In genomic region chr4:126475730-126476129, GRCh38 we compare ENCODE assay signal across 24 cellular contexts.
DNase-seq lines count a peak whose midpoint lies in the region; ATAC-seq, FAIRE-seq and TF ChIP-seq lines count a peak whose summit lies in the region.
"Had no signal": no experiment of that assay in that cellular context is flagged by ENCODE, and none has a peak within 500 bp of the region (broad histone marks: within the 10 kb centered on the region; RNA-seq: fewer than 3 reads in every experiment).

No MANE protein-coding gene starts in this region.

- H2BK5ac ChIP-seq in trophoblast cell (ENCODE audit: low read depth, low read length, poor library complexity) = no peak overlapping the region

- no peak for TF ChIP-seq RAD21 in K562 (CRISPR knock-in tag; conservative IDR thresholded peaks at IDR 0.05 in 1 of 2, IDR thresholded peaks at IDR 0.05 in 1 of 2)

- H3K9ac ChIP-seq in K562 (ENCODE audit: insufficient read depth in 1 of 2, low read depth in 2 of 2, low read length in 2 of 2) = no peak overlapping the region
- H3K9ac ChIP-seq in trophoblast cell (ENCODE audit: low read length) = no peak overlapping the region
- H3K9ac ChIP-seq: BLaER1 had no signal

- no peak overlapping the region for H4K12ac ChIP-seq in trophoblast cell (ENCODE audit: low read depth, low read length)

- H3K9me1 ChIP-seq in K562 (ENCODE audit: control insufficient read depth, insufficient read depth, low read length) = no peaks in the 10 kb centered on the region

- FAIRE-seq in K562 (lab: Jason Lieb, UNC) = no peak
- FAIRE-seq: A204.1, G401.6, GM12891 had no signal

- no peak overlapping the region for H2BK120ac ChIP-seq in trophoblast cell (ENCODE audit: insufficient read depth, low read length, poor library complexity)

- no peak overlapping the region for H3K23ac ChIP-seq in trophoblast cell (ENCODE audit: low read length)

- H3K4me1 ChIP-seq in K562 (replicated peaks in 1 of 2; ENCODE audit: control insufficient read depth in 2 of 2, insufficient read depth in 2 of 2, low read length in 2 of 2) (peaks cover 0 to 5% of the 10 kb centered on the region in 2 experiments; a peak in 1 of 5 replicates), trophoblast cell (ENCODE audit: control insufficient read depth in 1 of 2, insufficient read depth in 2 of 2, low read length in 2 of 2) (peaks cover 0 to 3% of the 10 kb centered on the region in 2 experiments)
- H3K4me1 ChIP-seq: BE2C, BLaER1 had no signal

- no peaks in the 10 kb centered on the region; the same call in 2 of the 3 replicates for H3K79me2 ChIP-seq in K562 (ENCODE audit: control insufficient read depth, insufficient read depth, low read length)
- no peaks in the 10 kb centered on the region for H3K79me2 ChIP-seq in trophoblast cell (ENCODE audit: control insufficient read depth, insufficient read depth, low read length, poor library complexity)

- no TSS peak for BruUV-seq in K562 (replicated peaks; lab: Mats Ljungman, UMichigan)

- H2AK5ac ChIP-seq in trophoblast cell (ENCODE audit: low read length) = no peak overlapping the region

- H4K91ac ChIP-seq in trophoblast cell (ENCODE audit: low read depth, low read length) = no peak overlapping the region

- H2AFZ ChIP-seq in K562 (ENCODE audit: low read depth, low read length) (no peak overlapping the region), trophoblast cell (ENCODE audit: insufficient read depth, low read length, poor library complexity) (no peak overlapping the region)

- intact Hi-C loops in K562 (cut with micrococcal nuclease) = no loop called here

- TF ChIP-seq CTCF in K562 (IDR thresholded peaks at IDR 0.05 in 2 of 3, conservative IDR thresholded peaks at IDR 0.05 in 1 of 3; ENCODE audit: insufficient read depth in 2 of 3, low read depth in 1 of 3, low read length in 3 of 3) = no peak
- TF ChIP-seq CTCF in epithelial cell of esophagus (IDR thresholded peaks at IDR 0.05; ENCODE audit: insufficient read depth, low read depth, low read length, missing control alignments) = no peak

- H3K36me3 ChIP-seq in K562 (ENCODE audit: control insufficient read depth, insufficient read depth, low read length) (peaks cover 4% of the 10 kb centered on the region; the same call in 1 of the 3 replicates), trophoblast cell (ENCODE audit: control insufficient read depth in 1 of 2, insufficient read depth in 2 of 2, low read length in 2 of 2) (no peaks in the 10 kb centered on the region)
- H3K36me3 ChIP-seq: BE2C, BLaER1 had no signal

- no peak overlapping the region for H3K14ac ChIP-seq in trophoblast cell (ENCODE audit: low read length)

- H3K4me3 ChIP-seq in K562 (no peak overlapping the region), epithelial cell of esophagus (ENCODE audit: low read length) (no peak overlapping the region), trophoblast cell (ENCODE audit: low read depth, low read length) (no peak overlapping the region)
- H3K4me3 ChIP-seq: BLaER1 had no signal

- no peak overlapping the region for H2BK12ac ChIP-seq in trophoblast cell (ENCODE audit: low read length)

- no peak overlapping the region for H3K4me2 ChIP-seq in K562 (ENCODE audit: insufficient read depth, low read length)
- no peak overlapping the region for H3K4me2 ChIP-seq in trophoblast cell (ENCODE audit: low read length)
- H3K4me2 ChIP-seq: BLaER1 had no signal

- no peaks in the 10 kb centered on the region for H4K20me1 ChIP-seq in K562 (replicated peaks; ENCODE audit: control insufficient read depth, insufficient read depth, low read length)
- H4K20me1 ChIP-seq: BLaER1 had no signal

- POLR2A ChIA-PET in K562 (lab: Yijun Ruan, JAX) = interaction anchor here (0.8 kb wide), 1 partner anchor 220 kb away, joined by 3 read pairs; no protein-coding TSS in a partner anchor

- in situ Hi-C loops in K562 (cut with MboI) = no loop called here

- H3K27me3 ChIP-seq in K562 (ENCODE audit: control insufficient read depth in 2 of 2, insufficient read depth in 2 of 2, low read length in 2 of 2) (no peaks in the 10 kb centered on the region), trophoblast cell (ENCODE audit: insufficient read depth, low read length) (no peaks in the 10 kb centered on the region)
- H3K27me3 ChIP-seq: BE2C, BLaER1 had no signal

- 65% methylated on average over 2 of the region's 2 CpGs for WGBS in K562 (ENCODE audit: insufficient coverage, low coverage, missing lambda C conversion rate)
- no CpG with 5 or more reads among the region's 2 CpGs for WGBS in trophoblast cell (ENCODE audit: extremely low coverage, insufficient coverage, insufficient read length)

- TF ChIP-seq EP300 in K562 (IDR thresholded peaks at IDR 0.05; ENCODE audit: low read length) = no peak

- ATAC-seq in K562 (peak; percentile 25; the same call in 1 of the 3 replicates), GM18520 (IDR thresholded peaks at IDR 0.05; ENCODE audit: unreplicated experiment) (no peak)

- H3K9me3 ChIP-seq in K562 (replicated peaks; ENCODE audit: control insufficient read depth, insufficient read depth, low read depth, low read length) = no peaks in the 10 kb centered on the region
- no peaks in the 10 kb centered on the region for H3K9me3 ChIP-seq in trophoblast cell (ENCODE audit: insufficient read depth, low read depth, low read length)
- H3K9me3 ChIP-seq: BE2C, BLaER1 had no signal

- DNase-seq in HT1080 (ENCODE audit: low read depth) (peak; percentile 4), K562 (ENCODE audit: extremely low read depth in 1 of 4, low spot score in 3 of 4) (peak in 1 of 4 experiments; percentile 22), epithelial cell of esophagus (ENCODE audit: low read depth) (peak; percentile 6), trophoblast cell (peak; percentile 9 to 64), NCI-H524 treated with DMSO at 0.1 percent for 48 hours (lab: John Stamatoyannopoulos, UW) (no peak)
- no peak for DNase-seq in activated CD4-positive, CD25-positive, alpha-beta regulatory T cell (lab: John Stamatoyannopoulos, UW)
- DNase-seq: 8988T; ACHN; BE2C; C1 segment of cervical spinal cord; CD4-positive, alpha-beta memory T cell; CD4-positive, CD25-positive, alpha-beta regulatory T cell; CD8-positive, alpha-beta memory T cell; COR-L47; DMS 273 treated with DMSO at 0.1 percent for 48 hours; DMS153; DMS53; DMS79 treated with DMSO at 0.1 percent for 48 hours; GF-D8 had no signal

- H3K4ac ChIP-seq in trophoblast cell (ENCODE audit: low read depth, low read length) = no peak overlapping the region

- TF ChIP-seq POLR2A in K562 (conservative IDR thresholded peaks at IDR 0.05) = no peak

- H4K8ac ChIP-seq in trophoblast cell (ENCODE audit: low read depth, low read length) = no peak overlapping the region

- CTCF ChIA-PET in K562 (lab: Yijun Ruan, JAX; ENCODE audit: low intra/inter-chr PET ratio) = no interaction called here

- peaks cover 3% of the 10 kb centered on the region for H3K79me1 ChIP-seq in trophoblast cell (ENCODE audit: low read length)

- H3K27ac ChIP-seq in K562 (ENCODE audit: extremely low read depth, low read depth, low read length) (no peak overlapping the region), trophoblast cell (ENCODE audit: low read depth, low read length) (no peak overlapping the region)
- H3K27ac ChIP-seq: BLaER1 had no signal

- H3K18ac ChIP-seq in trophoblast cell (ENCODE audit: low read length) = no peak overlapping the region

TF ChIP-seq in K562, 482 proteins besides CTCF, POLR2A, EP300 and RAD21 (continues in another document):
- TF ChIP-seq ZFP36 (IDR thresholded peaks at IDR 0.05; ENCODE audit: low read depth, low read length, partially characterized antibody) (no peak), ZNF175 (CRISPR knock-in tag; IDR thresholded peaks at IDR 0.05; ENCODE audit: low read depth) (no peak), ZNF561 (CRISPR knock-in tag; conservative IDR thresholded peaks at IDR 0.05) (no peak), PHB2 (IDR thresholded peaks at IDR 0.05; ENCODE audit: low read depth) (no peak), GTF2A2 (tag; IDR thresholded peaks at IDR 0.05) (no peak), ATF3 (IDR thresholded peaks at IDR 0.05) (0 out of 2 replicates have a peak, but pooled peaks have one; percentile 22), ATF3 (CRISPR knock-in tag; conservative IDR thresholded peaks at IDR 0.05) (no peak), NCOA1 (IDR thresholded peaks at IDR 0.05; ENCODE audit: low read depth) (no peak), FOXJ2 (tag; IDR thresholded peaks at IDR 0.05) (no peak), TRIM24 (IDR thresholded peaks at IDR 0.05) (peak; percentile 59 to 62; a peak in 2 of 4 replicates), ETV5 (CRISPR knock-in tag; IDR thresholded peaks at IDR 0.05; ENCODE audit: low read depth) (no peak), CC2D1A (IDR thresholded peaks at IDR 0.05) (0 out of 2 replicates have a peak, but pooled peaks have one; percentile 31), ZNF134 (CRISPR knock-in tag; conservative IDR thresholded peaks at IDR 0.05) (no peak), ILK (tag; IDR thresholded peaks at IDR 0.05; ENCODE audit: borderline replicate concordance, low read depth) (no peak), SMARCA5 (IDR thresholded peaks at IDR 0.05) (no peak), PURB (CRISPR knock-in tag; IDR thresholded peaks at IDR 0.05; ENCODE audit: low read depth) (no peak), KDM4B (IDR thresholded peaks at IDR 0.05; ENCODE audit: borderline replicate concordance in 2 of 2, low read depth in 1 of 2) (no peak)

Comparison
In these comparisons a context has a peak if more than half of its experiments do, and no peak if none do; other contexts are left out.
1. DNase-seq: peak in HT1080 (single experiment), epithelial cell of esophagus (single experiment) and trophoblast cell (2 of 2); none in activated CD4-positive, CD25-positive, alpha-beta regulatory T cell (0 of 4) and NCI-H524 treated with DMSO at 0.1 percent for 48 hours (single experiment).